In the genomic region with DNA sequence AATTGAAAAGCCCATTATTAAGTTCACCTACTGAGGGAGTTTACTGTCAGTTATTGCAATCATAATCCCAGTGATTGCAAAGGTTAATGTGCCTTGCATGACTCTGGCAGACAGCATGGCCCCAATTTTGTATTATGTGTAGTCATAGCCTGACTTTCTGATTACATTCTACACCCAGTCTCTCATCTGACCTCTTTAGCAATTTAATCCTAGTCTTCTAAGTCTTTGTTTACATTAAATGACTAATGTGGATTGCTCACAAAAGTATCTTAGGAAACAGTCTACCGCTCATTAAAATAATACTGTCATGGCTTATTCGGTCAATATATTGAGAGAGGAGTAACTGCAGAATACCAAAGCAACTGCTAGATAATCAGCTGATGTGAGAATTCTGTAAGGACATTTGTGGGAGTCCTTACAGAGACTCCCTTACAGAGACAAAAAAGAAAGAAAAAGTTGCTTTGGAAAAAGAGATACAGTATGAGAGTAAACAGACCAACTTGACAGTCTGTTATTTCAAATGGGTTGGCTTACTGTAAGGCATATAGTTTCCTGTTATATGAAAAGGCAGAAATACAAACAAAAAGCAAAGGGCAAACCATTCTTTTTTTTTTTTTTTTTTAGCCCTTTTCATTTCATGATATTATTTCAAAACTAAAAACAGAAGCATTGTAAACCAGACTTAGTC, we compare ENCODE assay signal across 12 cellular contexts. TPM values are rescaled to one million over a fixed set of nuclear protein-coding genes. Genes with fewer than 3 reads are reported as not detected.
DNase-seq lines count a peak whose midpoint lies in the region; ATAC-seq and TF ChIP-seq lines count a peak whose summit lies in the region.
"Had no signal": no experiment of that assay in that cellular context is flagged by ENCODE, and none has a peak within 500 bp of the region (broad histone marks: within the 10 kb centered on the region; RNA-seq: fewer than 3 reads in every experiment).

No MANE protein-coding gene starts in this region.

- peaks cover 22% of the 10 kb centered on the region for H3K36me3 Mint-ChIP-seq in activated naive CD8-positive, alpha-beta T cell treated with anti-CD3 and anti-CD28 coated beads, Interleukin-2, amount 50 U/mL, for 24 hours (ENCODE audit: low read depth)
- peaks cover 18% of the 10 kb centered on the region for H3K36me3 Mint-ChIP-seq in activated CD4-positive, alpha-beta memory T cell treated with anti-CD3 and anti-CD28 coated beads, Interleukin-2, amount 10 ng/mL, durations not matched to agents 7 days and 5 days (ENCODE audit: low read depth)

- peaks cover 10% of the 10 kb centered on the region; the same call in 1 of the 2 replicates for H3K4me1 ChIP-seq in HEK293 (ENCODE audit: control insufficient read depth, insufficient read depth, low read length)
- H3K4me1 ChIP-seq: uterus had no signal

- H3K9me3 ChIP-seq in HEK293 (ENCODE audit: control insufficient read depth, insufficient read depth, low read depth, low read length), result no peaks in the 10 kb centered on the region
- H3K9me3 ChIP-seq: uterus had no signal

- no peaks in the 10 kb centered on the region for H3K27me3 Mint-ChIP-seq in activated naive CD8-positive, alpha-beta T cell treated with anti-CD3 and anti-CD28 coated beads, Interleukin-2, amount 50 U/mL, for 24 hours
- no peaks in the 10 kb centered on the region for H3K27me3 Mint-ChIP-seq in activated CD4-positive, alpha-beta memory T cell treated with anti-CD3 and anti-CD28 coated beads, Interleukin-2, amount 10 ng/mL, durations not matched to agents 7 days and 5 days

- DNase-seq in AG09319 (ENCODE audit: extremely low read depth, low read depth) (peak; percentile 53), kidney epithelial cell (ENCODE audit: low read depth) (peak; percentile 28), NCI-H2029 (lab: John Stamatoyannopoulos, UW) (no peak), NCI-H2171 (lab: John Stamatoyannopoulos, UW) (no peak), NCI-H345 (lab: John Stamatoyannopoulos, UW) (no peak)
- DNase-seq in activated naive CD8-positive, alpha-beta T cell treated with anti-CD3 and anti-CD28 coated beads, Interleukin-2, amount 50 U/mL, for 24 hours, result no peak
- no peak for DNase-seq in activated CD4-positive, alpha-beta memory T cell treated with anti-CD3 and anti-CD28 coated beads, Interleukin-2, amount 10 ng/mL, durations not matched to agents 7 days and 5 days
- DNase-seq: caudate nucleus, left ventricle myocardium superior, NCI-H2227 treated with DMSO at 0.1 percent for 48 hours, uterus had no signal

- peak overlapping the region; percentile 1 for H3K27ac Mint-ChIP-seq in activated naive CD8-positive, alpha-beta T cell treated with anti-CD3 and anti-CD28 coated beads, Interleukin-2, amount 50 U/mL, for 24 hours
- no peak overlapping the region for H3K27ac Mint-ChIP-seq in activated CD4-positive, alpha-beta memory T cell treated with anti-CD3 and anti-CD28 coated beads, Interleukin-2, amount 10 ng/mL, durations not matched to agents 7 days and 5 days

- TF ChIP-seq CTCF in AG09319 (IDR thresholded peaks at IDR 0.05; ENCODE audit: low read depth, low read length) (no peak), HEK293 (tag by site-specific recombination; IDR thresholded peaks at IDR 0.05) (no peak), kidney epithelial cell (IDR thresholded peaks at IDR 0.05; ENCODE audit: insufficient read depth, low read length, poor library complexity, severe bottlenecking) (no peak)

- H3K4me1 Mint-ChIP-seq in activated naive CD8-positive, alpha-beta T cell treated with anti-CD3 and anti-CD28 coated beads, Interleukin-2, amount 50 U/mL, for 24 hours, result peaks cover 7% of the 10 kb centered on the region
- H3K4me1 Mint-ChIP-seq in activated CD4-positive, alpha-beta memory T cell treated with anti-CD3 and anti-CD28 coated beads, Interleukin-2, amount 10 ng/mL, durations not matched to agents 7 days and 5 days, result peaks cover 9% of the 10 kb centered on the region

- H3K4me3 Mint-ChIP-seq in activated naive CD8-positive, alpha-beta T cell treated with anti-CD3 and anti-CD28 coated beads, Interleukin-2, amount 50 U/mL, for 24 hours, result no peak overlapping the region
- H3K4me3 Mint-ChIP-seq in activated CD4-positive, alpha-beta memory T cell treated with anti-CD3 and anti-CD28 coated beads, Interleukin-2, amount 10 ng/mL, durations not matched to agents 7 days and 5 days, result no peak overlapping the region

- POLR2A ChIA-PET in HEK293 (lab: Yijun Ruan, JAX), result no interaction called here
- POLR2A ChIA-PET in activated CD4-positive, alpha-beta memory T cell treated with anti-CD3 and anti-CD28 coated beads, Interleukin-2, amount 10 ng/mL, durations not matched to agents 7 days and 5 days (lab: Charles Lee), result no interaction called here

- peaks cover 3 to 17% of the 10 kb centered on the region in 2 experiments; a peak in 2 of 3 replicates for H3K36me3 ChIP-seq in HEK293 (ENCODE audit: control insufficient read depth in 2 of 2, insufficient read depth in 1 of 2, low read length in 2 of 2)
- H3K36me3 ChIP-seq in kidney epithelial cell (ENCODE audit: control insufficient read depth, insufficient read depth, low read length), result no peaks in the 10 kb centered on the region
- H3K36me3 ChIP-seq: uterus had no signal

- no peaks in the 10 kb centered on the region for H3K9me3 Mint-ChIP-seq in activated naive CD8-positive, alpha-beta T cell treated with anti-CD3 and anti-CD28 coated beads, Interleukin-2, amount 50 U/mL, for 24 hours
- H3K9me3 Mint-ChIP-seq in activated CD4-positive, alpha-beta memory T cell treated with anti-CD3 and anti-CD28 coated beads, Interleukin-2, amount 10 ng/mL, durations not matched to agents 7 days and 5 days, result no peaks in the 10 kb centered on the region

- H3K27ac ChIP-seq in HEK293 (ENCODE audit: extremely low read depth, low read depth, low read length), result no peak overlapping the region
- H3K27ac ChIP-seq: uterus had no signal

- CTCF ChIA-PET in HEK293 (lab: Yijun Ruan, JAX), result interaction anchor here (0.6 to 1.2 kb wide), 2 partner anchors 44 to 61 kb away, joined by 3 read pairs; no protein-coding TSS in a partner anchor
- CTCF ChIA-PET in activated CD4-positive, alpha-beta memory T cell treated with anti-CD3 and anti-CD28 coated beads, Interleukin-2, amount 10 ng/mL, durations not matched to agents 7 days and 5 days (lab: Charles Lee), result no interaction called here

- ATAC-seq in activated naive CD8-positive, alpha-beta T cell treated with anti-CD3 and anti-CD28 coated beads, Interleukin-2, amount 50 U/mL, for 24 hours, result no peak
- ATAC-seq: left ventricle myocardium superior had no signal

- no peaks in the 10 kb centered on the region for H3K27me3 ChIP-seq in kidney epithelial cell (ENCODE audit: control insufficient read depth, insufficient read depth, low read length)
- H3K27me3 ChIP-seq: uterus had no signal

- no peak overlapping the region for H3K4me3 ChIP-seq in HEK293 (ENCODE audit: low read depth, low read length)
- no peak overlapping the region for H3K4me3 ChIP-seq in kidney epithelial cell (ENCODE audit: low read depth, low read length)
- H3K4me3 ChIP-seq: uterus had no signal

TF ChIP-seq in HEK293, 187 proteins besides CTCF, POLR2A, EP300 and RAD21 (continues in another document):
- TF ChIP-seq ZNF610 (tag by site-specific recombination; IDR thresholded peaks at IDR 0.05; ENCODE audit: borderline replicate concordance), result no peak
- TF ChIP-seq KLF9 (tag by site-specific recombination; IDR thresholded peaks at IDR 0.05; ENCODE audit: low read depth), result no peak
- no peak for TF ChIP-seq ZNF2 (tag by site-specific recombination; IDR thresholded peaks at IDR 0.05)
- no peak for TF ChIP-seq ZNF600 (tag by site-specific recombination; IDR thresholded peaks at IDR 0.05)
- TF ChIP-seq ZNF354C (tag by site-specific recombination; IDR thresholded peaks at IDR 0.05; ENCODE audit: borderline replicate concordance, low read depth), result no peak
- no peak for TF ChIP-seq ZNF621 (tag by site-specific recombination; IDR thresholded peaks at IDR 0.05)
- no peak for TF ChIP-seq ZNF214 (tag by site-specific recombination; IDR thresholded peaks at IDR 0.05; ENCODE audit: borderline replicate concordance)
- no peak for TF ChIP-seq ZNF114 (tag by site-specific recombination; IDR thresholded peaks at IDR 0.05)
- no peak; the same call in 1 of the 2 replicates for TF ChIP-seq SP3 (tag by site-specific recombination; IDR thresholded peaks at IDR 0.05)
- no peak for TF ChIP-seq ZNF529 (tag by site-specific recombination; IDR thresholded peaks at IDR 0.05; ENCODE audit: insufficient replicate concordance)
- no peak for TF ChIP-seq RBAK (tag by site-specific recombination; IDR thresholded peaks at IDR 0.05)
- no peak for TF ChIP-seq ZNF626 (tag by site-specific recombination; IDR thresholded peaks at IDR 0.05)
- TF ChIP-seq HOXD13 (CRISPR knock-in tag; IDR thresholded peaks at IDR 0.05; ENCODE audit: borderline replicate concordance), result no peak
- TF ChIP-seq, protein P1, sequence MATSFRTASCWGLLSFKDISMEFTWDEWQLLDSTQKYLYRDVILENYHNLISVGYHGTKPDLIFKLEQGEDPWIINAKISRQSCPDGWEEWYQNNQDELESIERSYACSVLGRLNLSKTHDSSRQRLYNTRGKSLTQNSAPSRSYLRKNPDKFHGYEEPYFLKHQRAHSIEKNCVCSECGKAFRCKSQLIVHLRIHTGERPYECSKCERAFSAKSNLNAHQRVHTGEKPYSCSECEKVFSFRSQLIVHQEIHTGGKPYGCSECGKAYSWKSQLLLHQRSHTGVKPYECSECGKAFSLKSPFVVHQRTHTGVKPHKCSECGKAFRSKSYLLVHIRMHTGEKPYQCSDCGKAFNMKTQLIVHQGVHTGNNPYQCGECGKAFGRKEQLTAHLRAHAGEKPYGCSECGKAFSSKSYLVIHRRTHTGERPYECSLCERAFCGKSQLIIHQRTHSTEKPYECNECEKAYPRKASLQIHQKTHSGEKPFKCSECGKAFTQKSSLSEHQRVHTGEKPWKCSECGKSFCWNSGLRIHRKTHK (tag by site-specific recombination; IDR thresholded peaks at IDR 0.05), result no peak

RNA-seq across cellular contexts. Expression of a gene that starts 42.8 kb away (rescaled TPM):
- 54.3 and 62.2 TPM in 2 replicates for total RNA-seq in kidney epithelial cell
- 10 to 100 TPM; 74.8 to 76.8 TPM for total RNA-seq in activated CD4-positive, alpha-beta memory T cell treated with anti-CD3 and anti-CD28 coated beads, Interleukin-2, amount 10 ng/mL, durations not matched to agents 7 days and 5 days

Comparison
In these comparisons a context has a peak if more than half of its experiments do, and no peak if none do; other contexts are left out.
1. DNase-seq: peak in AG09319 (single experiment) and kidney epithelial cell (single experiment); none in activated naive CD8-positive, alpha-beta T cell treated with anti-CD3 and anti-CD28 coated beads, Interleukin-2, amount 50 U/mL, for 24 hours (single experiment), NCI-H2029 (single experiment), activated CD4-positive, alpha-beta memory T cell treated with anti-CD3 and anti-CD28 coated beads, Interleukin-2, amount 10 ng/mL, durations not matched to agents 7 days and 5 days (single experiment), NCI-H2171 (single experiment) and NCI-H345 (single experiment).